In genomic region chr6:95923518-95923917, GRCh38 we compare ENCODE assay signal across 9 cellular contexts.
DNase-seq lines count a peak whose midpoint lies in the region; ATAC-seq and TF ChIP-seq lines count a peak whose summit lies in the region.
"Had no signal": no experiment of that assay in that cellular context is flagged by ENCODE, and none has a peak within 500 bp of the region (broad histone marks: within the 10 kb centered on the region; RNA-seq: fewer than 3 reads in every experiment).

No MANE protein-coding gene starts in this region.

- peak; percentile 8 to 20 for DNase-seq in AML-193 (lab: John Stamatoyannopoulos, UW)
- peak; percentile 4 for DNase-seq in HPDE6-E6E7 (ENCODE audit: extremely low spot score)
- no peak for DNase-seq in chondrocyte (ENCODE audit: low spot score)
- no peak for DNase-seq in hippocampal formation (lab: John Stamatoyannopoulos, UW)
- DNase-seq in dermis blood vessel endothelial cell = no peak
- no peak for DNase-seq in NOMO-1 treated with dmso at 0.1 percent for 144 hours (lab: John Stamatoyannopoulos, UW; ENCODE audit: unreplicated experiment)
- DNase-seq: natural killer cell had no signal

- no peaks in the 10 kb centered on the region for H3K9me3 Mint-ChIP-seq in chondrocyte (ENCODE audit: low read depth)

- H3K27ac Mint-ChIP-seq in chondrocyte (ENCODE audit: unreplicated experiment) = no peak overlapping the region
- H3K27ac Mint-ChIP-seq: natural killer cell had no signal

- peak; percentile 62 for TF ChIP-seq CTCF in chondrocyte (IDR thresholded peaks at IDR 0.05)

- ATAC-seq in GM18498 (IDR thresholded peaks at IDR 0.05; ENCODE audit: unreplicated experiment) = peak; percentile 58
- ATAC-seq in HG03135 (IDR thresholded peaks at IDR 0.05; ENCODE audit: unreplicated experiment) = no peak
- ATAC-seq: natural killer cell had no signal

- peaks cover 1% of the 10 kb centered on the region for H3K27me3 Mint-ChIP-seq in chondrocyte (ENCODE audit: low read depth)

- H3K36me3 Mint-ChIP-seq in chondrocyte (ENCODE audit: low read depth) = no peaks in the 10 kb centered on the region
- H3K36me3 Mint-ChIP-seq: natural killer cell had no signal

- no peaks in the 10 kb centered on the region for H3K4me1 Mint-ChIP-seq in chondrocyte (ENCODE audit: low read depth)
- H3K4me1 Mint-ChIP-seq: natural killer cell had no signal

- no peak overlapping the region for H3K4me3 Mint-ChIP-seq in chondrocyte (ENCODE audit: unreplicated experiment)
- H3K4me3 Mint-ChIP-seq: natural killer cell had no signal

Comparison
In these comparisons a context has a peak if more than half of its experiments do, and no peak if none do; other contexts are left out.
1. DNase-seq: peak in AML-193 (2 of 2) and HPDE6-E6E7 (single experiment); none in chondrocyte (single experiment), hippocampal formation (0 of 2), dermis blood vessel endothelial cell (single experiment) and NOMO-1 treated with dmso at 0.1 percent for 144 hours (single experiment).